In the genomic region with DNA sequence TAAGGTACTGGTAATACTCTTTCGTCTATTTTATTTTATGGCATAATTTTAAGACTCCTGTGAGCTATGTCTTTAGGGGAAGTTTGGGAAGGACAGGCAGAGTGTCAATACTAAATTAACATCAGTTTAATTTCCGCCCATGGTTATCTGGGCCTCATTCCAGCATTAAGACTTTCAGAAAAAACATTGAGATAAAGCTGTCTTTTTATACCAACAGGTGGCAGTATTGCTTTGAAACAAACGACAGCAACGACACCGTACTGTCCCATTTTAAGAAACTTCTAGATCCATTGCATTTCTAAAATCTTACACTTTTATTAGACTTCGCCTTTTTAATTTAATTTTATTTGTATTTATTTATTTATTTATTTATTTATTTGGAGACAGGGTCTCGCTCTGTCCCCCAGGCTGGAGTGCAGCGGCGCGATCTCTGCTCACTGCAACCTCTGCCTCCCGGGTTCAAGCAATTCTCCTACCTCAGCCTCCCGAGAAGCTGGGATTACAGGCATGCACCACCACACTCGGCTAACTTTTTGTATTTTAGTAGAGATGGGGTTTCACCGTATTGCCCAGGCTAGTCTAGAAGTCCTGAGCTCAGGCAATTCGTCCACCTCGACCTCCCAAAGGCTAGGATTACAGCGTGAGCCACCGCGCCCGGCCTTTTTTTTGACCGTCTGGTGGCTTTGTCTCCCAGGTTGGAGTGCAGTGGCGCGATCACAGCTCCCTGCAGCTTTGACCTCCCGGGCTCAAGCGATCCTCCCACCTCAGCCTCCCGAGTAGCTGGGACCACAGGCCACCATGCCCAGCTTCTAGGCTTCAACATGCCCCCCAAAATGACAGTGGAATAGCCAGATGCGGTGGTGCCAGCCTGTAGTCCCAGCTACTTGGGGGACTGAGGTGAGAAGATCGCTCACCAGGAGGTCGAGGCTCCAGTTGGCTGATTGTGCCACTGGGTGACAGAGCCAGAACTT, we compare ENCODE assay signal across 9 cellular contexts.
DNase-seq lines count a peak whose midpoint lies in the region; ATAC-seq, FAIRE-seq and TF ChIP-seq lines count a peak whose summit lies in the region.
"Had no signal": no experiment of that assay in that cellular context is flagged by ENCODE, and none has a peak within 500 bp of the region (broad histone marks: within the 10 kb centered on the region; RNA-seq: fewer than 3 reads in every experiment).

No MANE protein-coding gene starts in this region.

- ATAC-seq in HG03108 (IDR thresholded peaks at IDR 0.05; ENCODE audit: unreplicated experiment) (peak; percentile 72), thoracic aorta (ENCODE audit: insufficient number of reproducible peaks, low FRiP score, low read depth) (peak; percentile 46), GM21390 (IDR thresholded peaks at IDR 0.05; ENCODE audit: unreplicated experiment) (no peak)

- no peaks in the 10 kb centered on the region for H3K27me3 ChIP-seq in thoracic aorta (replicated peaks; ENCODE audit: insufficient read depth)
- H3K27me3 ChIP-seq: BLaER1 treated with 17β-estradiol and CSF1 and Interleukin-3, amounts not matched to agents 10 nM and 100 nM had no signal

- no peak overlapping the region for H3K27ac ChIP-seq in kidney (ENCODE audit: low read depth in 2 of 2, low read length in 2 of 2)
- H3K27ac ChIP-seq in thoracic aorta, result no peak overlapping the region

- DNase-seq in NCI-H1436 (lab: John Stamatoyannopoulos, UW) (peak; percentile 60), NCI-H1436 treated with DMSO at 0.1 percent for 48 hours (lab: John Stamatoyannopoulos, UW) (no peak), NCI-H82 (lab: John Stamatoyannopoulos, UW) (peak; percentile 70), T47D (ENCODE audit: low read depth in 1 of 2, low spot score in 1 of 2) (peak; percentile 41 to 75), kidney (peak; percentile 67), thoracic aorta (ENCODE audit: low spot score) (no peak)

- peak; percentile 98 for FAIRE-seq in kidney (lab: Jason Lieb, UNC)

- H3K36me3 ChIP-seq in kidney (ENCODE audit: control insufficient read depth in 1 of 2, insufficient read depth in 2 of 2, low read length in 2 of 2) (no peaks in the 10 kb centered on the region), thoracic aorta (no peaks in the 10 kb centered on the region)
- H3K36me3 ChIP-seq: BLaER1 treated with 17β-estradiol and CSF1 and Interleukin-3, amounts not matched to agents 10 nM and 100 nM had no signal

- H3K9ac ChIP-seq in kidney (ENCODE audit: low read length in 2 of 2), result no peak overlapping the region

- H3K4me1 ChIP-seq in kidney (ENCODE audit: control insufficient read depth in 1 of 2, insufficient read depth in 1 of 2, low read depth in 1 of 2, low read length in 2 of 2), result no peaks in the 10 kb centered on the region
- H3K4me1 ChIP-seq in thoracic aorta (ENCODE audit: control insufficient read depth in 1 of 2, low read depth in 2 of 2), result peaks cover 0 to 12% of the 10 kb centered on the region in 2 donors

- intact Hi-C loops in kidney (cut with DNase I), result no loop called here

- H3K9me3 ChIP-seq in kidney (ENCODE audit: control insufficient read depth in 1 of 2, low read length in 2 of 2), result no peaks in the 10 kb centered on the region
- H3K9me3 ChIP-seq in thoracic aorta, result peaks cover 2% of the 10 kb centered on the region

- H3K4me3 ChIP-seq in kidney (ENCODE audit: low read length in 2 of 2) (no peak overlapping the region), thoracic aorta (peak overlapping the region; percentile 33)
- H3K4me3 ChIP-seq: BLaER1 treated with 17β-estradiol and CSF1 and Interleukin-3, amounts not matched to agents 10 nM and 100 nM had no signal

- in situ Hi-C loops in T47D (cut with HindIII; ENCODE audit: low pct_unique_long_range_greater_than_20kb, low sequenced_read_pairs), result no loop called here

- TF ChIP-seq CTCF in kidney (IDR thresholded peaks at IDR 0.05; ENCODE audit: borderline replicate concordance, extremely low read depth, insufficient read depth) (peak; percentile 65), thoracic aorta (IDR thresholded peaks at IDR 0.05) (peak; percentile 63)

Comparison
In these comparisons a context has a peak if more than half of its experiments do, and no peak if none do; other contexts are left out.
1. DNase-seq: peak in NCI-H1436 (single experiment), NCI-H82 (single experiment), T47D (2 of 2) and kidney (single experiment); none in NCI-H1436 treated with DMSO at 0.1 percent for 48 hours (single experiment) and thoracic aorta (single experiment).